ENCODE assay signal across 31 cellular contexts in the genomic region with DNA sequence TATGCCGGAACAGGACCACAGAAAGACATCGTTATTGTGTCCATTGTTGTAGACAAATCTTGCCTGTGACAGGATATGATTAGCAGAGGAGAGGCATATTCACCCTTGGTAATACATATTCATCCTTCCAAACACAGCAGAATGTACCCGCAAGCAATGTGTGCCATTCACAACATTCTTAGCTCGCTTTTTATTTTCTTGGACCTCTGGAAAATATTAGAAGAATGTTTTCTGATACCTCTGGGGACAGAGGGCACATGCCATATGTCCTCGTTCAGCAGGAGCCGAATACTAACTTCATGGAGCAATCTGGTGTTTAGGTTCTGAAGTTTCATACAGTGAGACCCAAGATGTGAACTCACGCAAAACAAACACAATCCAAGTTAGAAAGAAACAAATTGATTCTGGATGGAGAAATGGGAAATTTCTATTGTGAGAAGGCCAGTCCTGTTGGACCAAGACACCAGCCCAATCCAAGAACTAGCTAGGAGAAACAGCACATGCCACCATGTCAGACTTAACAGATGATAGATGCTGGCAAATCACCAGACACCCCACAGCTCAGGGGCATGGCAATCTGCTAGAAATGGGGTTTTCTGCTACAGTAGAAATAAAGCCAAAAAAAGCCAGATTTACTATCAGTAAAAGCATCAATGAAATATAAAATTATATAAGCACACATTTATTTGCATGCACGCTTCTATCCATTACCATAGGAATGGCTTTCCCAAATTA.
"Had no signal": no experiment of that assay in that cellular context is flagged by ENCODE, and none has a peak within 500 bp of the region (broad histone marks: within the 10 kb centered on the region; RNA-seq: fewer than 3 reads in every experiment).

No MANE protein-coding gene starts in this region.

- H3K9me3 Mint-ChIP-seq: activated naive CD4-positive, alpha-beta T cell treated with anti-CD3 and anti-CD28 coated beads, Interleukin-2, amount 10 ng/mL, durations not matched to agents 7 days and 5 days; activated T-helper 1 cell treated with anti-CD3 and anti-CD28 coated beads, Interleukin-12 subunit alpha, Interleukin-12 subunit beta, Interleukin-2, Interleukin-4 antibody, amounts not matched to agents 30 ng/mL and 10 ng/mL and 1 ng/mL, durations not matched to agents 14 hours and 24 hours and 36 hours; mesothelial cell of epicardium; stimulated activated memory B cell treated with anti-CD40 and anti-IgM and Interleukin-4, amounts not matched to agents 10 μg/mL and 1 μg/mL and 100 μg/mL, for 72 hours; T-helper 1 cell treated with Interleukin-12 subunit alpha and Interleukin-12 subunit beta and Interleukin-4 antibody, amounts not matched to agents 30 μg/mL and 1 μg/mL, for 36 hours had no signal

- H3K27ac ChIP-seq: body of pancreas, cardiac muscle cell, esophagus muscularis mucosa, foreskin keratinocyte, heart left ventricle, parathyroid adenoma, psoas muscle, sigmoid colon, stomach, tibial nerve, WERI-Rb-1 had no signal

- H3K4me3 Mint-ChIP-seq: activated naive CD4-positive, alpha-beta T cell treated with anti-CD3 and anti-CD28 coated beads, Interleukin-2, amount 10 ng/mL, durations not matched to agents 7 days and 5 days; activated T-helper 1 cell treated with anti-CD3 and anti-CD28 coated beads, Interleukin-12 subunit alpha, Interleukin-12 subunit beta, Interleukin-2, Interleukin-4 antibody, amounts not matched to agents 30 ng/mL and 10 ng/mL and 1 ng/mL, durations not matched to agents 14 hours and 24 hours and 36 hours; mesothelial cell of epicardium; naive thymus-derived CD4-positive, alpha-beta T cell; stimulated activated memory B cell treated with anti-CD40 and anti-IgM and Interleukin-4, amounts not matched to agents 10 μg/mL and 1 μg/mL and 100 μg/mL, for 72 hours; T-helper 1 cell treated with Interleukin-12 subunit alpha and Interleukin-12 subunit beta and Interleukin-4 antibody, amounts not matched to agents 30 μg/mL and 1 μg/mL, for 36 hours had no signal

- H3K9me3 ChIP-seq: body of pancreas, esophagus muscularis mucosa, heart left ventricle, psoas muscle, sigmoid colon, stomach, tibial nerve had no signal

- H3K36me3 Mint-ChIP-seq: activated naive CD4-positive, alpha-beta T cell treated with anti-CD3 and anti-CD28 coated beads, Interleukin-2, amount 10 ng/mL, durations not matched to agents 7 days and 5 days; mesothelial cell of epicardium; stimulated activated memory B cell treated with anti-CD40 and anti-IgM and Interleukin-4, amounts not matched to agents 10 μg/mL and 1 μg/mL and 100 μg/mL, for 72 hours had no signal

- H3K4me2 ChIP-seq: smooth muscle cell had no signal

- H3K4me1 ChIP-seq: body of pancreas, foreskin keratinocyte, parathyroid adenoma, psoas muscle, stomach had no signal

- H3K27ac Mint-ChIP-seq: activated T-helper 1 cell treated with anti-CD3 and anti-CD28 coated beads, Interleukin-12 subunit alpha, Interleukin-12 subunit beta, Interleukin-2, Interleukin-4 antibody, amounts not matched to agents 30 ng/mL and 10 ng/mL and 1 ng/mL, durations not matched to agents 14 hours and 24 hours and 36 hours; mesothelial cell of epicardium; naive thymus-derived CD4-positive, alpha-beta T cell; stimulated activated memory B cell treated with anti-CD40 and anti-IgM and Interleukin-4, amounts not matched to agents 10 μg/mL and 1 μg/mL and 100 μg/mL, for 72 hours; T-helper 1 cell treated with Interleukin-12 subunit alpha and Interleukin-12 subunit beta and Interleukin-4 antibody, amounts not matched to agents 30 μg/mL and 1 μg/mL, for 36 hours had no signal

- H3K36me3 ChIP-seq: cardiac muscle cell, heart left ventricle, sigmoid colon, stomach, tibial nerve, WERI-Rb-1 had no signal

- H3K4me3 ChIP-seq: body of pancreas, cardiac muscle cell, esophagus muscularis mucosa, heart left ventricle, psoas muscle, sigmoid colon, smooth muscle cell, stomach, tibial nerve had no signal

- H3K9ac ChIP-seq: parathyroid adenoma had no signal

- H3K4me1 Mint-ChIP-seq: activated naive CD4-positive, alpha-beta T cell treated with anti-CD3 and anti-CD28 coated beads, Interleukin-2, amount 10 ng/mL, durations not matched to agents 7 days and 5 days; naive thymus-derived CD4-positive, alpha-beta T cell; stimulated activated memory B cell treated with anti-CD40 and anti-IgM and Interleukin-4, amounts not matched to agents 10 μg/mL and 1 μg/mL and 100 μg/mL, for 72 hours had no signal

- DNase-seq: activated CD4-positive, alpha-beta T cell treated with anti-CD3 and anti-CD28 coated beads for 48 hours; activated CD4-positive, alpha-beta T cell treated with anti-CD3 and anti-CD28 coated beads, Interleukin-2, amount 50 U/mL, for 48 hours; activated CD8-positive, alpha-beta memory T cell treated with anti-CD3 and anti-CD28 coated beads, Interleukin-2, amount 50 U/mL, for 4 hours; activated effector memory CD4-positive, alpha-beta T cell treated with anti-CD3 and anti-CD28 coated beads, Interleukin-2, amount 50 U/mL, for 16 hours; activated naive CD4-positive, alpha-beta T cell treated with anti-CD3 and anti-CD28 coated beads, Interleukin-2, amount 10 ng/mL, durations not matched to agents 7 days and 5 days; activated T-cell treated with anti-CD3 and anti-CD28 coated beads, Interleukin-2, amount 50 U/mL, for 1 hour; amniotic stem cell; body of pancreas; dermis blood vessel endothelial cell; effector CD4-positive, alpha-beta T cell; foreskin keratinocyte; heart left ventricle; naive thymus-derived CD4-positive, alpha-beta T cell; psoas muscle; sigmoid colon; stimulated activated CD4-positive, alpha-beta T cell treated with anti-CD3 and anti-CD28 coated beads, Interleukin-1b, Interleukin-23, amount 100 ng/mL, for 48 hours; stimulated activated CD4-positive, alpha-beta T cell treated with anti-CD3 and anti-CD28 coated beads, Interleukin-4, amount 100 ng/mL, for 4 hours; stimulated activated CD8-positive, alpha-beta memory T cell treated with anti-CD3 and anti-CD28 coated beads, Interleukin-4, amount 100 ng/mL, for 48 hours; stomach; T-helper 9 cell; WERI-Rb-1 had no signal

- H3K27me3 Mint-ChIP-seq: stimulated activated memory B cell treated with anti-CD40 and anti-IgM and Interleukin-4, amounts not matched to agents 10 μg/mL and 1 μg/mL and 100 μg/mL, for 72 hours had no signal

- H2AFZ ChIP-seq: parathyroid adenoma had no signal

- H3K27me3 ChIP-seq: body of pancreas, cardiac muscle cell, esophagus muscularis mucosa, foreskin keratinocyte, heart left ventricle, sigmoid colon, stomach, tibial nerve had no signal

- ATAC-seq: activated CD4-positive, CD25-positive, alpha-beta regulatory T cell treated with anti-CD3 and anti-CD28 coated beads, Interleukin-2, amount 50 U/mL, for 24 hours; body of pancreas; foreskin keratinocyte; heart left ventricle; naive thymus-derived CD4-positive, alpha-beta T cell; psoas muscle; stimulated activated memory B cell treated with anti-CD40 and anti-IgM and Interleukin-4, amounts not matched to agents 10 μg/mL and 1 μg/mL and 100 μg/mL, for 72 hours had no signal
